ENCODE assay signal across 21 cellular contexts in genomic region chr3:37190667-37191066, GRCh38.
"Had no signal": no experiment of that assay in that cellular context is flagged by ENCODE, and none has a peak within 500 bp of the region (broad histone marks: within the 10 kb centered on the region; RNA-seq: fewer than 3 reads in every experiment).

No MANE protein-coding gene starts in this region.

- H3K27ac Mint-ChIP-seq: immature natural killer cell, naive B cell, nephron, type B pancreatic cell had no signal

- H3K9me3 Mint-ChIP-seq: immature natural killer cell, naive B cell, nephron, type B pancreatic cell had no signal

- H3K4me3 ChIP-seq: esophagus muscularis mucosa, gastrocnemius medialis, lung, psoas muscle, spleen, suprapubic skin, thyroid gland, uterus had no signal

- H3K4me1 ChIP-seq: gastrocnemius medialis, psoas muscle, spleen, suprapubic skin, thyroid gland, uterus had no signal

- H3K4me1 Mint-ChIP-seq: immature natural killer cell, naive B cell, nephron had no signal

- H3K27ac ChIP-seq: esophagus muscularis mucosa, gastrocnemius medialis, psoas muscle, spleen, suprapubic skin, thyroid gland, uterus had no signal

- H3K4me3 Mint-ChIP-seq: immature natural killer cell, naive B cell, nephron, type B pancreatic cell had no signal

- ATAC-seq: gastrocnemius medialis, left cardiac atrium, left ventricle myocardium superior, psoas muscle, sciatic nerve had no signal

- H3K9me3 ChIP-seq: esophagus muscularis mucosa, gastrocnemius medialis, psoas muscle, spleen, suprapubic skin, thyroid gland, uterus had no signal

- H3K27me3 Mint-ChIP-seq: naive B cell, type B pancreatic cell had no signal

- DNase-seq: effector memory CD4-positive, alpha-beta T cell; gastrocnemius medialis; immature natural killer cell; kidney; left cardiac atrium; left ventricle myocardium superior; mesenchymal stem cell; midbrain; naive B cell; psoas muscle; spleen; stimulated activated CD4-positive, alpha-beta T cell treated with anti-CD3 and anti-CD28 coated beads, Interleukin-2, amount 100 ng/mL, for 24 hours; stimulated activated naive CD4-positive, alpha-beta T cell; thyroid gland; uterus had no signal

- H3K36me3 Mint-ChIP-seq: immature natural killer cell, naive B cell, type B pancreatic cell had no signal

- H3K27me3 ChIP-seq: esophagus muscularis mucosa, gastrocnemius medialis, spleen, suprapubic skin, thyroid gland, uterus had no signal

- H3K36me3 ChIP-seq: esophagus muscularis mucosa, gastrocnemius medialis, spleen, suprapubic skin, thyroid gland, uterus had no signal
